Comparison of ENCODE assay signal across 9 cellular contexts in genomic region chr12:58310828-58311273, GRCh38.
DNase-seq lines count a peak whose midpoint lies in the region; ATAC-seq and TF ChIP-seq lines count a peak whose summit lies in the region.
"Had no signal": no experiment of that assay in that cellular context is flagged by ENCODE, and none has a peak within 500 bp of the region (broad histone marks: within the 10 kb centered on the region; RNA-seq: fewer than 3 reads in every experiment).

No MANE protein-coding gene starts in this region.

- H3K4me2 ChIP-seq in skeletal muscle satellite cell (ENCODE audit: low read length), result peak overlapping the region; percentile 3

- H3K36me3 ChIP-seq in skeletal muscle satellite cell (ENCODE audit: insufficient read depth, low read length), result no peaks in the 10 kb centered on the region
- H3K36me3 ChIP-seq in mucosa of descending colon (ENCODE audit: low read depth), result no peaks in the 10 kb centered on the region

- peak; percentile 76 for DNase-seq in LoVo (ENCODE audit: low spot score)
- peak; percentile 48 for DNase-seq in epidermal melanocyte (ENCODE audit: insufficient read length, low spot score)
- no peak for DNase-seq in DMS153 (lab: John Stamatoyannopoulos, UW)
- no peak for DNase-seq in NCI-H1417 treated with DMSO at 0.1 percent for 48 hours (lab: John Stamatoyannopoulos, UW)
- no peak for DNase-seq in mucosa of descending colon
- no peak for DNase-seq in AML-193 (lab: John Stamatoyannopoulos, UW)
- DNase-seq: stimulated activated CD4-positive, alpha-beta T cell treated with anti-CD3 and anti-CD28 coated beads, Interleukin-15, amount 100 ng/mL, for 24 hours had no signal

- H3K4me3 ChIP-seq in skeletal muscle satellite cell (ENCODE audit: low read length) (no peak overlapping the region), mucosa of descending colon (no peak overlapping the region)

- ATAC-seq in GM21381 (IDR thresholded peaks at IDR 0.05; ENCODE audit: unreplicated experiment), result peak; percentile 57
- no peak for ATAC-seq in mucosa of descending colon

- peaks cover 3% of the 10 kb centered on the region for H3K9me3 ChIP-seq in skeletal muscle satellite cell (replicated peaks; ENCODE audit: low read length)
- H3K9me3 ChIP-seq in mucosa of descending colon, result no peaks in the 10 kb centered on the region

- no peak for TF ChIP-seq CTCF in mucosa of descending colon (IDR thresholded peaks at IDR 0.05)

- H3K4me1 ChIP-seq in skeletal muscle satellite cell (ENCODE audit: control insufficient read depth, insufficient read depth, low read length) (peaks cover 54% of the 10 kb centered on the region), mucosa of descending colon (ENCODE audit: low read depth) (no peaks in the 10 kb centered on the region)

- intact Hi-C loops in mucosa of descending colon (cut with DNase I, micrococcal nuclease), result no loop called here

- H3K9ac ChIP-seq in skeletal muscle satellite cell (ENCODE audit: low read depth, low read length), result peak overlapping the region; percentile 49

- H3K27me3 ChIP-seq in skeletal muscle satellite cell (ENCODE audit: control insufficient read depth, insufficient read depth, low read length), result no peaks in the 10 kb centered on the region

Comparison
In these comparisons a context has a peak if more than half of its experiments do, and no peak if none do; other contexts are left out.
1. DNase-seq: peak in LoVo (single experiment) and epidermal melanocyte (single experiment); none in DMS153 (single experiment), NCI-H1417 treated with DMSO at 0.1 percent for 48 hours (single experiment), mucosa of descending colon (0 of 3) and AML-193 (0 of 2).